22 cellular contexts compared by ENCODE assay signal in genomic region chrX:14356401-14356800, GRCh38.
DNase-seq lines count a peak whose midpoint lies in the region; ATAC-seq and TF ChIP-seq lines count a peak whose summit lies in the region.
"Had no signal": no experiment of that assay in that cellular context is flagged by ENCODE, and none has a peak within 500 bp of the region (broad histone marks: within the 10 kb centered on the region; RNA-seq: fewer than 3 reads in every experiment).

No MANE protein-coding gene starts in this region.

- no peak overlapping the region for H2BK20ac ChIP-seq in H9 (ENCODE audit: low read depth, low read length, poor library complexity, severe bottlenecking)

- no peak overlapping the region for H3K23ac ChIP-seq in H9 (ENCODE audit: insufficient read length, low read depth, low read length)

- H3K27ac ChIP-seq in mammary epithelial cell (ENCODE audit: insufficient read depth, low read depth, low read length) (peak overlapping the region; percentile 51), H9 (ENCODE audit: insufficient read length, low read depth, low read length) (no peak overlapping the region), suprapubic skin (no peak overlapping the region)
- H3K27ac ChIP-seq: 22Rv1, C4-2B, esophagus squamous epithelium had no signal

- WGBS in mammary epithelial cell (ENCODE audit: low coverage, missing lambda C conversion rate) = 88% methylated on average over 1 of the region's 1 CpG
- no CpG with 5 or more reads among the region's 1 CpG for WGBS in H9 (ENCODE audit: extremely low coverage, insufficient read length, low lambda C conversion rate)
- WGBS in suprapubic skin = 60% methylated on average over 1 of the region's 1 CpG

- no peak overlapping the region for H3K9ac ChIP-seq in mammary epithelial cell (ENCODE audit: insufficient read depth, low read length)
- no peak overlapping the region for H3K9ac ChIP-seq in H9 (ENCODE audit: extremely low read depth, insufficient read length, low read length)

- H3K4me3 ChIP-seq in mammary epithelial cell (replicated peaks in 1 of 3; ENCODE audit: insufficient read depth in 1 of 3, low read depth in 2 of 3, low read length in 3 of 3) (no peak overlapping the region), foreskin fibroblast (ENCODE audit: low read depth in 1 of 2, low read length in 2 of 2) (no peak overlapping the region), suprapubic skin (no peak overlapping the region)
- H3K4me3 ChIP-seq: esophagus squamous epithelium, K562 had no signal

- ATAC-seq in activated T-cell treated with anti-CD3 and anti-CD28 coated beads, Interleukin-2, amount 50 U/mL, for 72 hours (replicated peaks in 1 of 2) = peak; percentile 13 to 44
- ATAC-seq: activated CD4-positive, CD25-positive, alpha-beta regulatory T cell treated with anti-CD3 and anti-CD28 coated beads, Interleukin-2, amount 50 U/mL, for 24 hours; activated CD8-positive, alpha-beta memory T cell treated with anti-CD3 and anti-CD28 coated beads, Interleukin-2, amount 10 ng/mL, durations not matched to agents 7 days and 5 days; K562; naive thymus-derived CD8-positive, alpha-beta T cell had no signal

- no peak overlapping the region for H2AK5ac ChIP-seq in H9 (ENCODE audit: insufficient read length, low read length)

- H3K79me1 ChIP-seq in H9 (ENCODE audit: insufficient read depth, low read depth, low read length, poor library complexity, severe bottlenecking) = no peaks in the 10 kb centered on the region

- no peak for TF ChIP-seq CTCF in mammary epithelial cell (conservative IDR thresholded peaks at IDR 0.05 in 1 of 2, IDR thresholded peaks at IDR 0.05 in 1 of 2; ENCODE audit: extremely low read depth in 1 of 2, insufficient read depth in 1 of 2, low read depth in 1 of 2, low read length in 2 of 2)
- TF ChIP-seq CTCF in foreskin fibroblast (IDR thresholded peaks at IDR 0.05; ENCODE audit: low read depth, low read length) = no peak
- TF ChIP-seq CTCF in H9 (conservative IDR thresholded peaks at IDR 0.05) = no peak
- no peak for TF ChIP-seq CTCF in suprapubic skin (IDR thresholded peaks at IDR 0.05)

- H3K9me3 Mint-ChIP-seq in activated T-cell treated with anti-CD3 and anti-CD28 coated beads, Interleukin-2, amount 50 U/mL, for 72 hours = peaks cover 0 to 2% of the 10 kb centered on the region in 2 donors
- H3K9me3 Mint-ChIP-seq in H9 = peaks cover 55 to 73% of the 10 kb centered on the region in 2 experiments

- H3K36me3 ChIP-seq in mammary epithelial cell (ENCODE audit: insufficient read depth, low read length) (no peaks in the 10 kb centered on the region), suprapubic skin (no peaks in the 10 kb centered on the region)
- H3K36me3 ChIP-seq: esophagus squamous epithelium had no signal

- H2AFZ ChIP-seq in mammary epithelial cell (ENCODE audit: low read depth, low read length) (no peak overlapping the region), H9 (ENCODE audit: low read length) (no peak overlapping the region)

- no peak overlapping the region for H2BK12ac ChIP-seq in H9 (ENCODE audit: insufficient read length, low read depth, low read length)

- H4K5ac ChIP-seq in H9 (ENCODE audit: insufficient read length, low read depth, low read length) = no peak overlapping the region

- H3K18ac ChIP-seq in H9 (ENCODE audit: insufficient read length, low read depth, low read length) = no peak overlapping the region

- H3K27ac Mint-ChIP-seq in activated T-cell treated with anti-CD3 and anti-CD28 coated beads, Interleukin-2, amount 50 U/mL, for 72 hours = no peak overlapping the region
- no peak overlapping the region for H3K27ac Mint-ChIP-seq in H9
- H3K27ac Mint-ChIP-seq: activated CD8-positive, alpha-beta memory T cell treated with anti-CD3 and anti-CD28 coated beads, Interleukin-2, amount 10 ng/mL, durations not matched to agents 7 days and 5 days; naive thymus-derived CD8-positive, alpha-beta T cell had no signal

- H2BK15ac ChIP-seq in H9 (ENCODE audit: low read depth, low read length) = no peak overlapping the region

- no peak overlapping the region for H2BK5ac ChIP-seq in H9 (ENCODE audit: insufficient read length, low read length)

- no peak overlapping the region for H3K4ac ChIP-seq in H9 (ENCODE audit: low read depth, low read length)

- H3K27me3 ChIP-seq in mammary epithelial cell (ENCODE audit: insufficient read depth, low read length) = no peaks in the 10 kb centered on the region
- H3K27me3 ChIP-seq in H9 (ENCODE audit: insufficient read depth, low read length) = no peaks in the 10 kb centered on the region
- no peaks in the 10 kb centered on the region for H3K27me3 ChIP-seq in suprapubic skin
- H3K27me3 ChIP-seq: esophagus squamous epithelium had no signal

- H3K23me2 ChIP-seq in H9 (ENCODE audit: insufficient read length, low read depth, low read length, poor library complexity, severe bottlenecking) = no peaks in the 10 kb centered on the region

- no peak for DNase-seq in activated T-cell treated with anti-CD3 and anti-CD28 coated beads, Interleukin-2, amount 50 U/mL, for 72 hours
- no peak for DNase-seq in activated T-cell treated with anti-CD3 and anti-CD28 coated beads, Interleukin-2, amount 50 U/mL, for 1 hour
- DNase-seq in mammary epithelial cell (peak; percentile 50), foreskin fibroblast (peak; percentile 62 to 86), smooth muscle cell of the brain vasculature (ENCODE audit: low read depth, low spot score) (peak; percentile 20), MV-4-11 (lab: John Stamatoyannopoulos, UW) (no peak), H9 (no peak), suprapubic skin (ENCODE audit: low spot score in 2 of 2) (no peak)
- DNase-seq: activated CD8-positive, alpha-beta memory T cell treated with anti-CD3 and anti-CD28 coated beads, Interleukin-2, amount 10 ng/mL, durations not matched to agents 7 days and 5 days; central memory CD4-positive, alpha-beta T cell; effector CD4-positive, alpha-beta T cell; esophagus squamous epithelium; naive thymus-derived CD8-positive, alpha-beta T cell; NCI-H1048; NCI-H2029; NK-92 treated with Interleukin-12 subunit alpha and Interleukin-12 subunit beta, amount 100 ng/mL, for 24 hours; small intestine; stimulated activated CD4-positive, alpha-beta T cell treated with anti-CD3 and anti-CD28 coated beads, Interleukin-4, amount 100 ng/mL, for 24 hours had no signal

- H3T11ph ChIP-seq in H9 (ENCODE audit: low read length) = no peak overlapping the region

- no peak overlapping the region for H3K14ac ChIP-seq in H9 (ENCODE audit: insufficient read depth, low read length)

- no peaks in the 10 kb centered on the region for H3K9me3 ChIP-seq in mammary epithelial cell (replicated peaks; ENCODE audit: insufficient read depth, low read length)
- H3K9me3 ChIP-seq in H9 (ENCODE audit: control insufficient read depth, low read depth, low read length) = no peaks in the 10 kb centered on the region
- H3K9me3 ChIP-seq in suprapubic skin = no peaks in the 10 kb centered on the region
- H3K9me3 ChIP-seq: esophagus squamous epithelium had no signal

- H4K20me1 ChIP-seq in mammary epithelial cell (ENCODE audit: insufficient read depth, low read length) (no peaks in the 10 kb centered on the region), H9 (ENCODE audit: control insufficient read depth, insufficient read depth, insufficient read length) (no peaks in the 10 kb centered on the region)

- in situ Hi-C loops in mammary epithelial cell (cut with MboI; ENCODE audit: low sequenced_read_pairs in 2 of 2) = no loop called here

- no TSS peak for BruUV-seq in mammary epithelial cell (replicated peaks; lab: Mats Ljungman, UMichigan)

- H3K4me2 ChIP-seq in mammary epithelial cell (ENCODE audit: insufficient read depth, low read depth, low read length) (no peak overlapping the region), H9 (ENCODE audit: insufficient read depth, insufficient read length, low read length) (no peak overlapping the region)

- H3K79me2 ChIP-seq in mammary epithelial cell (ENCODE audit: insufficient read depth, low read length) (no peaks in the 10 kb centered on the region), H9 (ENCODE audit: insufficient read depth, low read length) (no peaks in the 10 kb centered on the region)

- H3K4me1 Mint-ChIP-seq in activated T-cell treated with anti-CD3 and anti-CD28 coated beads, Interleukin-2, amount 50 U/mL, for 72 hours (ENCODE audit: low read depth) = no peaks in the 10 kb centered on the region
- H3K4me1 Mint-ChIP-seq in H9 = peaks cover 23 to 27% of the 10 kb centered on the region in 2 experiments
- H3K4me1 Mint-ChIP-seq: activated CD8-positive, alpha-beta memory T cell treated with anti-CD3 and anti-CD28 coated beads, Interleukin-2, amount 10 ng/mL, durations not matched to agents 7 days and 5 days; naive thymus-derived CD8-positive, alpha-beta T cell had no signal

- no peak for TF ChIP-seq EP300 in suprapubic skin (IDR thresholded peaks at IDR 0.05)

- intact Hi-C loops in mammary epithelial cell (cut with micrococcal nuclease) = loop anchor here (5.0 kb wide), 1 partner anchor 41 kb away; no protein-coding TSS in a partner anchor

- H3K4me1 ChIP-seq in mammary epithelial cell (ENCODE audit: insufficient read depth, low read length) (peaks cover 33% of the 10 kb centered on the region), H9 (ENCODE audit: insufficient read depth, low read length) (peaks cover under 1% of the 10 kb centered on the region; the same call in 1 of the 2 replicates), suprapubic skin (no peaks in the 10 kb centered on the region)
- H3K4me1 ChIP-seq: esophagus squamous epithelium had no signal

- H2BK120ac ChIP-seq in H9 (ENCODE audit: low read depth, low read length, poor library complexity, severe bottlenecking) = no peak overlapping the region

- H3K27me3 Mint-ChIP-seq in activated T-cell treated with anti-CD3 and anti-CD28 coated beads, Interleukin-2, amount 50 U/mL, for 72 hours (ENCODE audit: low read depth) = peaks cover 6% of the 10 kb centered on the region
- H3K27me3 Mint-ChIP-seq in H9 (ENCODE audit: low read depth) = no peaks in the 10 kb centered on the region
- H3K27me3 Mint-ChIP-seq: activated CD8-positive, alpha-beta memory T cell treated with anti-CD3 and anti-CD28 coated beads, Interleukin-2, amount 10 ng/mL, durations not matched to agents 7 days and 5 days; naive thymus-derived CD8-positive, alpha-beta T cell had no signal

- no peak overlapping the region for H3K4me3 Mint-ChIP-seq in activated T-cell treated with anti-CD3 and anti-CD28 coated beads, Interleukin-2, amount 50 U/mL, for 72 hours
- H3K4me3 Mint-ChIP-seq in H9 = no peak overlapping the region
- H3K4me3 Mint-ChIP-seq: activated CD8-positive, alpha-beta memory T cell treated with anti-CD3 and anti-CD28 coated beads, Interleukin-2, amount 10 ng/mL, durations not matched to agents 7 days and 5 days; naive thymus-derived CD8-positive, alpha-beta T cell had no signal

- H4K8ac ChIP-seq in H9 (replicated peaks; ENCODE audit: insufficient read length, low read depth, low read length) = no peak overlapping the region

- H3K56ac ChIP-seq in H9 (ENCODE audit: insufficient read length, low read depth, low read length) = no peak overlapping the region

- no peak overlapping the region for H4K91ac ChIP-seq in H9 (ENCODE audit: insufficient read length, low read depth, low read length)

- H3K36me3 Mint-ChIP-seq in activated T-cell treated with anti-CD3 and anti-CD28 coated beads, Interleukin-2, amount 50 U/mL, for 72 hours (ENCODE audit: insufficient read depth in 2 of 2) = no peaks in the 10 kb centered on the region
- peaks cover 12 to 13% (median 12%) of the 10 kb centered on the region in 3 experiments for H3K36me3 Mint-ChIP-seq in H9 (ENCODE audit: insufficient read depth in 1 of 3, low read depth in 3 of 3)
- H3K36me3 Mint-ChIP-seq: activated CD8-positive, alpha-beta memory T cell treated with anti-CD3 and anti-CD28 coated beads, Interleukin-2, amount 10 ng/mL, durations not matched to agents 7 days and 5 days; naive thymus-derived CD8-positive, alpha-beta T cell had no signal

- TF ChIP-seq POLR2A in suprapubic skin (IDR thresholded peaks at IDR 0.05) = no peak

- dilution Hi-C loops in mammary epithelial cell (cut with HindIII; ENCODE audit: low sequenced_read_pairs) = no loop called here

- CTCF ChIA-PET in mammary epithelial cell (lab: Charles Lee; ENCODE audit: low non-redundant PET) = no interaction called here

Comparison
In these comparisons a context has a peak if more than half of its experiments do, and no peak if none do; other contexts are left out.
1. DNase-seq: peak in mammary epithelial cell (single experiment), foreskin fibroblast (2 of 2) and smooth muscle cell of the brain vasculature (single experiment); none in activated T-cell treated with anti-CD3 and anti-CD28 coated beads, Interleukin-2, amount 50 U/mL, for 72 hours (0 of 2), activated T-cell treated with anti-CD3 and anti-CD28 coated beads, Interleukin-2, amount 50 U/mL, for 1 hour (single experiment), MV-4-11 (single experiment), H9 (single experiment) and suprapubic skin (0 of 2).